In the genomic region with DNA sequence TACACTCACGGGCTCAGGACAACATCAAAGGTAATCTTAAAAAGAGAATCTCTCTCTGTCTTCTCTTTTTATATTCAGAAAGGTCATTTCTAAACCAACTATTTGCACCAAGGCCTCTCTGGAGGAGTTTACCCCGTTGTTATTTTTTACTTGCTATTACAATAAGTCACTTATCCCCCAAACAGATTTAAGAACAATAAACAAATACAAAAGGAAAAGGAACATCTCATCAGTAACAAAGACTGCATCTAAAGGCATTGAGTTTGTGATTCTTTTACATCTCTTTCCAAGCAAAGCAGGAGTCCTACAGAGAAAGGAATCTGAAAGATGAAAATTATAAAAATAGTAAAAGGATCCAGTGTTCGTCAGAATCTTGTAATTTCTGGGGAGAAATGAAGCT, we compare ENCODE assay signal across 19 cellular contexts.
"Had no signal": no experiment of that assay in that cellular context is flagged by ENCODE, and none has a peak within 500 bp of the region (broad histone marks: within the 10 kb centered on the region; RNA-seq: fewer than 3 reads in every experiment).

No MANE protein-coding gene starts in this region.

- ATAC-seq: left lobe of liver had no signal

- H3K27ac ChIP-seq: coronary artery, spleen, thyroid gland had no signal

- H3K36me3 ChIP-seq: uterus had no signal

- H3K9me3 ChIP-seq: spleen, thyroid gland, uterus had no signal

- H3K4me1 ChIP-seq: thyroid gland, uterus had no signal

- H3K4me3 Mint-ChIP-seq: activated naive CD8-positive, alpha-beta T cell; activated T-helper 1 cell treated with anti-CD3 and anti-CD28 coated beads, Interleukin-12 subunit alpha, Interleukin-12 subunit beta, Interleukin-2, Interleukin-4 antibody, amounts not matched to agents 30 ng/mL and 10 ng/mL and 1 ng/mL, durations not matched to agents 14 hours and 24 hours and 36 hours had no signal

- H3K9me3 Mint-ChIP-seq: activated T-helper 1 cell treated with anti-CD3 and anti-CD28 coated beads, Interleukin-12 subunit alpha, Interleukin-12 subunit beta, Interleukin-2, Interleukin-4 antibody, amounts not matched to agents 30 ng/mL and 10 ng/mL and 1 ng/mL, durations not matched to agents 14 hours and 24 hours and 36 hours; naive B cell had no signal

- H3K27me3 ChIP-seq: spleen, thyroid gland, uterus had no signal

- H3K27ac Mint-ChIP-seq: activated naive CD8-positive, alpha-beta T cell; activated T-helper 1 cell treated with anti-CD3 and anti-CD28 coated beads, Interleukin-12 subunit alpha, Interleukin-12 subunit beta, Interleukin-2, Interleukin-4 antibody, amounts not matched to agents 30 ng/mL and 10 ng/mL and 1 ng/mL, durations not matched to agents 14 hours and 24 hours and 36 hours had no signal

- H3K4me3 ChIP-seq: coronary artery, lung, spleen, thyroid gland, uterus had no signal

- DNase-seq: activated CD4-positive, alpha-beta T cell treated with anti-CD3 and anti-CD28 coated beads for 1 hour; activated CD8-positive, alpha-beta memory T cell treated with anti-CD3 and anti-CD28 coated beads for 24 hours; activated gamma-delta T cell treated with Interleukin-2 at 50 U/mL for 16 hours; central memory CD4-positive, alpha-beta T cell; erythroblast; kidney; naive B cell; nucleus accumbens; retina; spleen; stimulated activated naive CD4-positive, alpha-beta T cell; T1000; thyroid gland; uterus had no signal
